In genomic region chr9:137314561-137315560, GRCh38 we compare ENCODE assay signal across 16 cellular contexts. TPM values are rescaled to one million over a fixed set of nuclear protein-coding genes. Genes with fewer than 3 reads are reported as not detected.
DNase-seq lines count a peak whose midpoint lies in the region; ATAC-seq and TF ChIP-seq lines count a peak whose summit lies in the region.
"Had no signal": no experiment of that assay in that cellular context is flagged by ENCODE, and none has a peak within 500 bp of the region (broad histone marks: within the 10 kb centered on the region; RNA-seq: fewer than 3 reads in every experiment).

No MANE protein-coding gene starts in this region.

- H3K4me1 ChIP-seq in BLaER1 treated with 17β-estradiol and CSF1 and Interleukin-3, amounts not matched to agents 10 nM and 100 nM = peaks cover 58 to 92% (median 84%) of the 10 kb centered on the region in 10 experiments
- no peaks in the 10 kb centered on the region; the same call in 1 of the 2 replicates for H3K4me1 ChIP-seq in H9 (ENCODE audit: insufficient read depth, low read length)
- peaks cover 44 to 91% (median 57%) of the 10 kb centered on the region in 3 donors for H3K4me1 ChIP-seq in esophagus squamous epithelium
- peaks cover 5% of the 10 kb centered on the region for H3K4me1 ChIP-seq in ovary (ENCODE audit: insufficient read depth)

- TF ChIP-seq CTCF in H9 (conservative IDR thresholded peaks at IDR 0.05) = no peak
- no peak for TF ChIP-seq CTCF in esophagus squamous epithelium (IDR thresholded peaks at IDR 0.05)
- no peak for TF ChIP-seq CTCF in ovary (IDR thresholded peaks at IDR 0.05)

- H3K36me3 Mint-ChIP-seq in H9 (ENCODE audit: insufficient read depth in 1 of 3, low read depth in 3 of 3) = no peaks in the 10 kb centered on the region
- H3K36me3 Mint-ChIP-seq: activated naive CD4-positive, alpha-beta T cell treated with anti-CD3 and anti-CD28 coated beads, Interleukin-2, amount 50 U/mL, for 24 hours; stimulated activated naive B cell treated with anti-CD40 and anti-IgM and Interleukin-4, amounts not matched to agents 10 μg/mL and 1 μg/mL and 100 μg/mL, for 72 hours had no signal

- peak overlapping the region in 8 of 11 experiments; percentile 14 to 90 (median 48); a peak in 10 of 22 replicates for H3K27ac ChIP-seq in BLaER1 treated with 17β-estradiol and CSF1 and Interleukin-3, amounts not matched to agents 10 nM and 100 nM
- H3K27ac ChIP-seq in H9 (ENCODE audit: insufficient read length, low read depth, low read length) = no peak overlapping the region
- peak overlapping the region; percentile 90 to 95 (median 92) for H3K27ac ChIP-seq in esophagus squamous epithelium
- H3K27ac ChIP-seq in ovary = no peak overlapping the region
- H3K27ac ChIP-seq: KMS-11 had no signal

- H3K18ac ChIP-seq in H9 (ENCODE audit: insufficient read length, low read depth, low read length) = no peak overlapping the region

- no peaks in the 10 kb centered on the region for H3K36me3 ChIP-seq in BLaER1 treated with 17β-estradiol and CSF1 and Interleukin-3, amounts not matched to agents 10 nM and 100 nM
- H3K36me3 ChIP-seq in esophagus squamous epithelium (no peaks in the 10 kb centered on the region), ovary (no peaks in the 10 kb centered on the region)

- no peak overlapping the region for H3K56ac ChIP-seq in H9 (ENCODE audit: insufficient read length, low read depth, low read length)

- H4K20me1 ChIP-seq in BLaER1 treated with 17β-estradiol and CSF1 and Interleukin-3, amounts not matched to agents 10 nM and 100 nM = peaks cover 0 to 9% (median 0%) of the 10 kb centered on the region in 11 experiments; a peak in 2 of 22 replicates
- no peaks in the 10 kb centered on the region for H4K20me1 ChIP-seq in H9 (ENCODE audit: control insufficient read depth, insufficient read depth, insufficient read length)

- peak overlapping the region in 7 of 11 experiments; percentile 44 to 85 (median 62); a peak in 13 of 22 replicates for H3K9ac ChIP-seq in BLaER1 treated with 17β-estradiol and CSF1 and Interleukin-3, amounts not matched to agents 10 nM and 100 nM
- no peak overlapping the region for H3K9ac ChIP-seq in H9 (ENCODE audit: extremely low read depth, insufficient read length, low read length)
- H3K9ac ChIP-seq: KMS-11 had no signal

- peaks cover 3% of the 10 kb centered on the region; the same call in 1 of the 2 replicates for H3K27me3 Mint-ChIP-seq in H9 (ENCODE audit: low read depth)
- H3K27me3 Mint-ChIP-seq: activated naive CD4-positive, alpha-beta T cell treated with anti-CD3 and anti-CD28 coated beads, Interleukin-2, amount 50 U/mL, for 24 hours had no signal

- H3K4me1 Mint-ChIP-seq in H9 = peaks cover 8 to 15% of the 10 kb centered on the region in 2 experiments; a peak in 3 of 4 replicates
- H3K4me1 Mint-ChIP-seq: activated naive CD4-positive, alpha-beta T cell treated with anti-CD3 and anti-CD28 coated beads, Interleukin-2, amount 50 U/mL, for 24 hours had no signal

- H3K27ac Mint-ChIP-seq in H9 = no peak overlapping the region
- H3K27ac Mint-ChIP-seq: activated naive CD4-positive, alpha-beta T cell treated with anti-CD3 and anti-CD28 coated beads, Interleukin-2, amount 50 U/mL, for 24 hours; stimulated activated naive B cell treated with anti-CD40 and anti-IgM and Interleukin-4, amounts not matched to agents 10 μg/mL and 1 μg/mL and 100 μg/mL, for 72 hours had no signal

- no peaks in the 10 kb centered on the region for H3K23me2 ChIP-seq in H9 (ENCODE audit: insufficient read length, low read depth, low read length, poor library complexity, severe bottlenecking)

- DNase-seq in H9 (peak; percentile 31), esophagus squamous epithelium (lab: John Stamatoyannopoulos, UW) (no peak), ovary (peak; percentile 9 to 38 (median 26)), NCI-H187 treated with DMSO at 0.1 percent for 48 hours (lab: John Stamatoyannopoulos, UW) (no peak), ACHN (no peak), T-helper 2 cell (no peak)
- DNase-seq: activated CD4-positive, alpha-beta T cell treated with anti-CD3 and anti-CD28 coated beads for 1 hour; dermis blood vessel endothelial cell; NCI-H2227 treated with DMSO at 0.1 percent for 48 hours; stimulated activated CD4-positive, alpha-beta T cell treated with anti-CD3 and anti-CD28 coated beads, Interleukin-15, amount 100 ng/mL, for 24 hours; stimulated activated naive B cell treated with anti-CD40 and anti-IgM and Interleukin-4, amounts not matched to agents 10 μg/mL and 1 μg/mL and 100 μg/mL, for 72 hours had no signal

- H4K5ac ChIP-seq in H9 (ENCODE audit: insufficient read length, low read depth, low read length) = no peak overlapping the region

- no peaks in the 10 kb centered on the region for H3K79me1 ChIP-seq in H9 (ENCODE audit: insufficient read depth, low read depth, low read length, poor library complexity, severe bottlenecking)

- no peak overlapping the region for H2BK12ac ChIP-seq in H9 (ENCODE audit: insufficient read length, low read depth, low read length)

- ATAC-seq in HG02588 (IDR thresholded peaks at IDR 0.05; ENCODE audit: unreplicated experiment) = no peak
- ATAC-seq: stimulated activated naive B cell treated with anti-CD40 and anti-IgM and Interleukin-4, amounts not matched to agents 10 μg/mL and 1 μg/mL and 100 μg/mL, for 72 hours had no signal

- no peaks in the 10 kb centered on the region for H3K9me3 ChIP-seq in BLaER1 treated with 17β-estradiol and CSF1 and Interleukin-3, amounts not matched to agents 10 nM and 100 nM (replicated peaks in 1 of 11)
- H3K9me3 ChIP-seq in H9 (ENCODE audit: control insufficient read depth, low read depth, low read length) (no peaks in the 10 kb centered on the region), esophagus squamous epithelium (no peaks in the 10 kb centered on the region), ovary (no peaks in the 10 kb centered on the region)

- no peak overlapping the region for H2AFZ ChIP-seq in H9 (ENCODE audit: low read length)

- H4K8ac ChIP-seq in H9 (replicated peaks; ENCODE audit: insufficient read length, low read depth, low read length) = no peak overlapping the region

- H3T11ph ChIP-seq in H9 (ENCODE audit: low read length) = no peak overlapping the region

- no CpG with 5 or more reads among the region's 42 CpGs for WGBS in H9 (ENCODE audit: extremely low coverage, insufficient read length, low lambda C conversion rate)
- WGBS in esophagus squamous epithelium, 2 donors = 80% methylated on average over 2 to 3 of the region's 42 CpGs
- 55 to 65% (median 57%) methylated on average over 40 to 42 of the region's 42 CpGs for WGBS in ovary, 3 donors

- peak overlapping the region; percentile 41; the same call in 1 of the 2 replicates for H3K14ac ChIP-seq in H9 (ENCODE audit: insufficient read depth, low read length)

- H3K4ac ChIP-seq in H9 (ENCODE audit: low read depth, low read length) = no peak overlapping the region

- TF ChIP-seq POLR2A in esophagus squamous epithelium (IDR thresholded peaks at IDR 0.05) = no peak
- no peak for TF ChIP-seq POLR2A in ovary (IDR thresholded peaks at IDR 0.05)

- peak overlapping the region; percentile 52 to 99 (median 72) for H3K4me2 ChIP-seq in BLaER1 treated with 17β-estradiol and CSF1 and Interleukin-3, amounts not matched to agents 10 nM and 100 nM
- H3K4me2 ChIP-seq in H9 (ENCODE audit: insufficient read depth, insufficient read length, low read length) = no peak overlapping the region
- H3K4me2 ChIP-seq: KMS-11 had no signal

- H2AK5ac ChIP-seq in H9 (ENCODE audit: insufficient read length, low read length) = no peak overlapping the region

- no peak overlapping the region; a peak in 1 of 20 replicates for H3K4me3 ChIP-seq in BLaER1 treated with 17β-estradiol and CSF1 and Interleukin-3, amounts not matched to agents 10 nM and 100 nM
- H3K4me3 ChIP-seq in esophagus squamous epithelium (no peak overlapping the region), ovary (no peak overlapping the region)
- H3K4me3 ChIP-seq: GM12878 had no signal

- no peak overlapping the region for H4K91ac ChIP-seq in H9 (ENCODE audit: insufficient read length, low read depth, low read length)

- intact Hi-C loops in esophagus squamous epithelium (cut with DNase I) = no loop called here
- intact Hi-C loops in ovary (cut with DNase I) = no loop called here

- TF ChIP-seq EP300 in ovary (IDR thresholded peaks at IDR 0.05) = no peak

- no peak overlapping the region for H2BK120ac ChIP-seq in H9 (ENCODE audit: low read depth, low read length, poor library complexity, severe bottlenecking)

- H2BK5ac ChIP-seq in H9 (ENCODE audit: insufficient read length, low read length) = no peak overlapping the region

- no peaks in the 10 kb centered on the region; a peak in 1 of 5 replicates for H3K9me3 Mint-ChIP-seq in H9
- H3K9me3 Mint-ChIP-seq: activated naive CD4-positive, alpha-beta T cell treated with anti-CD3 and anti-CD28 coated beads, Interleukin-2, amount 50 U/mL, for 24 hours; stimulated activated naive B cell treated with anti-CD40 and anti-IgM and Interleukin-4, amounts not matched to agents 10 μg/mL and 1 μg/mL and 100 μg/mL, for 72 hours had no signal

- peaks cover 0 to 8% (median 0%) of the 10 kb centered on the region in 11 experiments; a peak in 4 of 22 replicates for H3K27me3 ChIP-seq in BLaER1 treated with 17β-estradiol and CSF1 and Interleukin-3, amounts not matched to agents 10 nM and 100 nM
- H3K27me3 ChIP-seq in H9 (ENCODE audit: insufficient read depth, low read length) (no peaks in the 10 kb centered on the region), esophagus squamous epithelium (peaks cover 0 to 29% (median 0%) of the 10 kb centered on the region in 4 donors), ovary (no peaks in the 10 kb centered on the region)

- in situ Hi-C loops in ACHN (cut with HindIII; ENCODE audit: low pct_ligation_motif_present, low pct_unique_long_range_greater_than_20kb, low sequenced_read_pairs) = no loop called here

- H3K4me3 Mint-ChIP-seq in H9 = no peak overlapping the region
- H3K4me3 Mint-ChIP-seq: activated naive CD4-positive, alpha-beta T cell treated with anti-CD3 and anti-CD28 coated beads, Interleukin-2, amount 50 U/mL, for 24 hours; stimulated activated naive B cell treated with anti-CD40 and anti-IgM and Interleukin-4, amounts not matched to agents 10 μg/mL and 1 μg/mL and 100 μg/mL, for 72 hours had no signal

- H3K79me2 ChIP-seq in H9 (ENCODE audit: insufficient read depth, low read length) = no peaks in the 10 kb centered on the region

- no peak overlapping the region for H2BK15ac ChIP-seq in H9 (ENCODE audit: low read depth, low read length)

- H3K23ac ChIP-seq in H9 (ENCODE audit: insufficient read length, low read depth, low read length) = no peak overlapping the region

- H2BK20ac ChIP-seq in H9 (ENCODE audit: low read depth, low read length, poor library complexity, severe bottlenecking) = no peak overlapping the region

RNA-seq across cellular contexts. Expression of gene NRARP, which starts 12.8 kb away (rescaled TPM):
- total RNA-seq in H9 (2021) = 22.8 and 23.8 TPM in 2 replicates
- 10 to 100 TPM; 19.6 to 33.9 (median 27.5) TPM for total RNA-seq in esophagus squamous epithelium
- total RNA-seq in ovary = 10 to 100 TPM in 1 of 7 donors, 1 to 10 TPM in 6; 1.3 to 13.8 (median 4.6) TPM
- polyA plus RNA-seq in ovary = 1 to 10 TPM; 2.6 to 3.4 TPM

RNA-seq across cellular contexts. Expression of gene TOR4A, which starts 37.3 kb away (rescaled TPM):
- total RNA-seq in H9 (2021) (5.9 and 6.2 TPM in 2 replicates), esophagus squamous epithelium (10 to 100 TPM in 3 of 4 donors, 1 to 10 TPM in 1; 8.8 to 17.5 (median 13.5) TPM), ovary (10 to 100 TPM in 4 of 7 donors, 1 to 10 TPM in 3; 6.4 to 16.3 (median 11.2) TPM)
- 1 to 10 TPM in 1 of 2 donors, under 1 TPM in 1; 0.85 to 5.3 TPM for polyA plus RNA-seq in ovary

RNA-seq across cellular contexts. Expression of gene NELFB, which starts 59.7 kb away (rescaled TPM):
- 71.4 and 71.7 TPM in 2 replicates for total RNA-seq in H9 (2021)
- total RNA-seq in esophagus squamous epithelium = 10 to 100 TPM; 26.1 to 41.4 (median 35.2) TPM
- total RNA-seq in ovary = 10 to 100 TPM; 20.3 to 56.6 (median 44.5) TPM
- polyA plus RNA-seq in ovary = 10 to 100 TPM; 10.9 to 50.8 TPM

Comparison
In these comparisons a context has a peak if more than half of its experiments do, and no peak if none do; other contexts are left out.
1. H3K27ac ChIP-seq: peak in BLaER1 treated with 17β-estradiol and CSF1 and Interleukin-3, amounts not matched to agents 10 nM and 100 nM (8 of 11) and esophagus squamous epithelium (4 of 4); none in H9 (single experiment) and ovary (0 of 2).
2. DNase-seq: peak in H9 (single experiment) and ovary (5 of 5); none in esophagus squamous epithelium (single experiment), NCI-H187 treated with DMSO at 0.1 percent for 48 hours (single experiment), ACHN (single experiment) and T-helper 2 cell (0 of 5).